In genomic region chr2:114170070-114170469, GRCh38 we compare ENCODE assay signal across 25 cellular contexts.
DNase-seq lines count a peak whose midpoint lies in the region; ATAC-seq and TF ChIP-seq lines count a peak whose summit lies in the region.
"Had no signal": no experiment of that assay in that cellular context is flagged by ENCODE, and none has a peak within 500 bp of the region (broad histone marks: within the 10 kb centered on the region; RNA-seq: fewer than 3 reads in every experiment).

No MANE protein-coding gene starts in this region.

- H3K27ac ChIP-seq in foreskin keratinocyte = no peak overlapping the region
- H3K27ac ChIP-seq: C4-2B, neural progenitor cell, SK-N-MC had no signal

- no peaks in the 10 kb centered on the region for H3K27me3 ChIP-seq in foreskin keratinocyte
- H3K27me3 ChIP-seq: neural progenitor cell had no signal

- TF ChIP-seq CTCF in foreskin keratinocyte (conservative IDR thresholded peaks at IDR 0.05) = no peak

- H3K4me1 ChIP-seq in foreskin keratinocyte = no peaks in the 10 kb centered on the region
- H3K4me1 ChIP-seq: neural progenitor cell had no signal

- ATAC-seq in foreskin keratinocyte = peak; percentile 52
- ATAC-seq in HG03378 (IDR thresholded peaks at IDR 0.05; ENCODE audit: unreplicated experiment) = no peak
- ATAC-seq: activated CD4-positive, alpha-beta T cell treated with anti-CD3 and anti-CD28 coated beads for 36 hours; left cardiac atrium; right cardiac atrium; stimulated activated memory B cell treated with anti-CD40 and anti-IgM and Interleukin-4, amounts not matched to agents 10 μg/mL and 1 μg/mL and 100 μg/mL, for 72 hours had no signal

- peak; percentile 16 for DNase-seq in M059J (ENCODE audit: low read depth)
- DNase-seq in SW480 (ENCODE audit: low spot score) = peak; percentile 52
- DNase-seq in foreskin keratinocyte = peak in 1 of 2 donors; percentile 25
- DNase-seq in stromal cell of bone marrow (ENCODE audit: low read depth) = peak; percentile 15
- DNase-seq in NCI-H1694 treated with DMSO at 0.1 percent for 48 hours (lab: John Stamatoyannopoulos, UW) = no peak
- no peak for DNase-seq in effector CD8-positive, alpha-beta T cell (lab: John Stamatoyannopoulos, UW)
- DNase-seq: activated CD4-positive, alpha-beta T cell treated with anti-CD3 and anti-CD28 coated beads for 36 hours; activated CD8-positive, alpha-beta memory T cell treated with anti-CD3 and anti-CD28 coated beads for 24 hours; activated effector memory CD4-positive, alpha-beta T cell treated with Interleukin-2 at 50 U/mL for 16 hours; activated naive CD8-positive, alpha-beta T cell treated with anti-CD3 and anti-CD28 coated beads for 36 hours; central memory CD4-positive, alpha-beta T cell; H7; left cardiac atrium; mesenchymal stem cell; NCI-H1417; NCI-H2081 treated with DMSO at 0.1 percent for 48 hours; NCI-H226; right cardiac atrium; stimulated activated CD4-positive, alpha-beta T cell treated with anti-CD3 and anti-CD28 coated beads, Interleukin-12 subunit alpha, Interleukin-12 subunit beta, amount 100 ng/mL, for 4 hours; stimulated activated CD4-positive, alpha-beta T cell treated with anti-CD3 and anti-CD28 coated beads, Interleukin-4, amount 100 ng/mL, for 24 hours had no signal

Comparison
In these comparisons a context has a peak if more than half of its experiments do, and no peak if none do; other contexts are left out.
1. DNase-seq: peak in M059J (single experiment), SW480 (single experiment) and stromal cell of bone marrow (single experiment); none in NCI-H1694 treated with DMSO at 0.1 percent for 48 hours (single experiment) and effector CD8-positive, alpha-beta T cell (single experiment).